In the genomic region with DNA sequence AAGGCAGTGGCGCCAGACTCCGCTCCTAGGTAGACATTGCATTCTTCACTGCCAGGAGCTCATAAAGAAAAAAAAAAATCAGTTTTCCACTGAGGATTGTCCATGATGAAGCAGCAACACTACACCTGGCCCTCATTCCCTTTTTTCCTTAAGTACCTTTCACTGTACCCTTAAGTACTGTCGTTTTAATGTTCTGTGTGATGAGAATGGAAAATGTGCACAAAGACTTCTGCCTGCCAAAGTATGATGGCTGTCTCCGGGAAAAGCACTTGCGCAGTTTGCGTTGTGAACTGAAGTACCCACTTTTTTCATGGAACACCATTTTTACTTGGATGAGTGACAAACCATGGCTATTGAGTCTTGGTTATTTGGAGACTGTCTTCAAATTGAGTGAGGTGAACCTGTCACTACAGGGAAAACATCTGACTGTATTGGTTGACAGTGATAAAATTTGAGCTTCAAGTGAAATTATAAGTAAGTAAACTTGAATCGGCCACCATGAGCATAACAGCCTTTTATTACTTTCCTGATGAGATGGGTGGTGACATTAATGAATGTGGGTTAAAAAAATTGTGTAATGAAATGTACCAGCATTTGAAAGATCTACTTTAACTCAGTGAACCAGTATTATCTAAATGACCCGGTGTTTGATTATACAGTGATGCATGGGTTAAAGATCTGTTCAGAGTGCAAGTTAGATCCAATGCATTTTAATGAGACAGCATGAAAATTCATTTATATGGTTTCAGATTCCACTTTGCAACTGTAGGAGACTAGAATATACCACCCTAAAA, we compare ENCODE assay signal across 1 cellular context.
TF ChIP-seq lines count a peak whose summit lies in the region.

No MANE protein-coding gene starts in this region.

TF ChIP-seq in HepG2, 621 proteins besides CTCF, POLR2A, EP300 and RAD21 (continued from another document):
- TF ChIP-seq, protein P1, sequence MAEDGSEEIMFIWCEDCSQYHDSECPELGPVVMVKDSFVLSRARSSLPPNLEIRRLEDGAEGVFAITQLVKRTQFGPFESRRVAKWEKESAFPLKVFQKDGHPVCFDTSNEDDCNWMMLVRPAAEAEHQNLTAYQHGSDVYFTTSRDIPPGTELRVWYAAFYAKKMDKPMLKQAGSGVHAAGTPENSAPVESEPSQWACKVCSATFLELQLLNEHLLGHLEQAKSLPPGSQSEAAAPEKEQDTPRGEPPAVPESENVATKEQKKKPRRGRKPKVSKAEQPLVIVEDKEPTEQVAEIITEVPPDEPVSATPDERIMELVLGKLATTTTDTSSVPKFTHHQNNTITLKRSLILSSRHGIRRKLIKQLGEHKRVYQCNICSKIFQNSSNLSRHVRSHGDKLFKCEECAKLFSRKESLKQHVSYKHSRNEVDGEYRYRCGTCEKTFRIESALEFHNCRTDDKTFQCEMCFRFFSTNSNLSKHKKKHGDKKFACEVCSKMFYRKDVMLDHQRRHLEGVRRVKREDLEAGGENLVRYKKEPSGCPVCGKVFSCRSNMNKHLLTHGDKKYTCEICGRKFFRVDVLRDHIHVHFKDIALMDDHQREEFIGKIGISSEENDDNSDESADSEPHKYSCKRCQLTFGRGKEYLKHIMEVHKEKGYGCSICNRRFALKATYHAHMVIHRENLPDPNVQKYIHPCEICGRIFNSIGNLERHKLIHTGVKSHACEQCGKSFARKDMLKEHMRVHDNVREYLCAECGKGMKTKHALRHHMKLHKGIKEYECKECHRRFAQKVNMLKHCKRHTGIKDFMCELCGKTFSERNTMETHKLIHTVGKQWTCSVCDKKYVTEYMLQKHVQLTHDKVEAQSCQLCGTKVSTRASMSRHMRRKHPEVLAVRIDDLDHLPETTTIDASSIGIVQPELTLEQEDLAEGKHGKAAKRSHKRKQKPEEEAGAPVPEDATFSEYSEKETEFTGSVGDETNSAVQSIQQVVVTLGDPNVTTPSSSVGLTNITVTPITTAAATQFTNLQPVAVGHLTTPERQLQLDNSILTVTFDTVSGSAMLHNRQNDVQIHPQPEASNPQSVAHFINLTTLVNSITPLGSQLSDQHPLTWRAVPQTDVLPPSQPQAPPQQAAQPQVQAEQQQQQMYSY (CRISPR knock-in tag; IDR thresholded peaks at IDR 0.05) = no peak
- TF ChIP-seq RFXANK (CRISPR knock-in tag; IDR thresholded peaks at IDR 0.05) (no peak), RORA (CRISPR knock-in tag; IDR thresholded peaks at IDR 0.05) (no peak), ZNF558 (CRISPR knock-in tag; IDR thresholded peaks at IDR 0.05; ENCODE audit: borderline replicate concordance) (no peak), HDAC6 (IDR thresholded peaks at IDR 0.05; ENCODE audit: low read depth, low read length) (no peak)
TF ChIP-seq in HepG2: peak in this region for 0.
